ENCODE assay signal across 1 cellular context in the genomic region with DNA sequence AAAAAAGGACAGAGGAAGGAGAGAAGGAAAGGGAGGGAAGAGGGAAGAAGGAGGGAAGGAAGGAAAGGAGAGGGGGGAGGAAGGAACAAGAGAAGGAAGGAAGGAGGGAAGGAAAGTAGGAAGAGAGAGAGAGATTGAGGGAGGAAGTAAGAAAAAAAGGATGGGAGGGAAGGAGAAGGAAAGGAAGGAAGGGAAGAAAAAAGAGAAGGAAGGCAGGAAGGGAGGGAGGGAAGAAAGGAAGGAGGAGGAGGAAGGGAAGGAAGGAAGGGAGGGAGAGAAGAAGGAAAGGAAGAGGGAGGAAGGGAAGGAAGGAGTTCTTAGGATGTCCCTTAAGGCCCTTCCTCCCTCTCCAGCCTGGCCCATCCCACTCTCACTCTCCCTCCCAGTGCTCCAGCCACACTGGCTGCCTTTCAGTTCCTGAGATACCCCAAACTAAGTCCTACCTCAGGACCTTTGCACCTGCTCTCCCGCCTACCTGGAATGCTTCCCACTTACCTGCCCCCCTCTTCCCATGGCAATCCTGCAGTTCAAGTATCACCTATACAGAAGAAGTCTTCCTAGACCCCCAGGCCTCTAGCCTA.
A peak's percentile ranks its signal among the peaks of the same experiment; 100 is the strongest.
TF ChIP-seq lines count a peak whose summit lies in the region.

No MANE protein-coding gene starts in this region.

TF ChIP-seq in WTC11, 78 proteins besides CTCF, POLR2A, EP300 and RAD21 (continued from another document):
- peak; percentile 63; the same call in 1 of the 2 replicates for TF ChIP-seq GTF2I (CRISPR knock-in tag; conservative IDR thresholded peaks at IDR 0.05)
- TF ChIP-seq, protein P1, sequence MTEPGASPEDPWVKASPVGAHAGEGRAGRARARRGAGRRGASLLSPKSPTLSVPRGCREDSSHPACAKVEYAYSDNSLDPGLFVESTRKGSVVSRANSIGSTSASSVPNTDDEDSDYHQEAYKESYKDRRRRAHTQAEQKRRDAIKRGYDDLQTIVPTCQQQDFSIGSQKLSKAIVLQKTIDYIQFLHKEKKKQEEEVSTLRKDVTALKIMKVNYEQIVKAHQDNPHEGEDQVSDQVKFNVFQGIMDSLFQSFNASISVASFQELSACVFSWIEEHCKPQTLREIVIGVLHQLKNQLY (CRISPR knock-in tag; IDR thresholded peaks at IDR 0.05) = no peak
- TF ChIP-seq FOXK1 (CRISPR knock-in tag; IDR thresholded peaks at IDR 0.05) = no peak
- no peak for TF ChIP-seq ZMAT4 (CRISPR knock-in tag; IDR thresholded peaks at IDR 0.05)
- TF ChIP-seq ETV6 (CRISPR knock-in tag; IDR thresholded peaks at IDR 0.05) = 0 out of 2 replicates have a peak, but pooled peaks have one; percentile 83
- no peak for TF ChIP-seq CDX4 (CRISPR knock-in tag; IDR thresholded peaks at IDR 0.05; ENCODE audit: borderline replicate concordance)
- TF ChIP-seq, protein P2, sequence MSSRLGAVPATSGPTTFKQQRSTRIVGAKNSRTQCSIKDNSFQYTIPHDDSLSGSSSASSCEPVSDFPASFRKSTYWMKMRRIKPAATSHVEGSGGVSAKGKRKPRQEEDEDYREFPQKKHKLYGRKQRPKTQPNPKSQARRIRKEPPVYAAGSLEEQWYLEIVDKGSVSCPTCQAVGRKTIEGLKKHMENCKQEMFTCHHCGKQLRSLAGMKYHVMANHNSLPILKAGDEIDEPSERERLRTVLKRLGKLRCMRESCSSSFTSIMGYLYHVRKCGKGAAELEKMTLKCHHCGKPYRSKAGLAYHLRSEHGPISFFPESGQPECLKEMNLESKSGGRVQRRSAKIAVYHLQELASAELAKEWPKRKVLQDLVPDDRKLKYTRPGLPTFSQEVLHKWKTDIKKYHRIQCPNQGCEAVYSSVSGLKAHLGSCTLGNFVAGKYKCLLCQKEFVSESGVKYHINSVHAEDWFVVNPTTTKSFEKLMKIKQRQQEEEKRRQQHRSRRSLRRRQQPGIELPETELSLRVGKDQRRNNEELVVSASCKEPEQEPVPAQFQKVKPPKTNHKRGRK (CRISPR knock-in tag; IDR thresholded peaks at IDR 0.05; ENCODE audit: borderline replicate concordance) = peak; percentile 97
TF ChIP-seq in WTC11: peak in this region for 3.
